In genomic region chr22:19431641-19432091, GRCh38 we compare ENCODE assay signal across 8 cellular contexts. TPM values are rescaled to one million over a fixed set of nuclear protein-coding genes. Genes with fewer than 3 reads are reported as not detected.
DNase-seq lines count a peak whose midpoint lies in the region; ATAC-seq lines count a peak whose summit lies in the region.

Gene HIRA (minus strand): TSS chr22:19431733. CDS start chr22:19431476, 257 bp downstream.

- no peaks in the 10 kb centered on the region for H3K27me3 Mint-ChIP-seq in activated CD8-positive, alpha-beta T cell treated with anti-CD3 and anti-CD28 coated beads, Interleukin-2, amount 10 ng/mL, durations not matched to agents 7 days and 5 days (ENCODE audit: low read depth)
- H3K27me3 Mint-ChIP-seq in memory B cell, result no peaks in the 10 kb centered on the region

- H3K9me3 Mint-ChIP-seq in activated CD8-positive, alpha-beta T cell treated with anti-CD3 and anti-CD28 coated beads, Interleukin-2, amount 10 ng/mL, durations not matched to agents 7 days and 5 days (ENCODE audit: insufficient read depth), result no peaks in the 10 kb centered on the region
- H3K9me3 Mint-ChIP-seq in memory B cell, result no peaks in the 10 kb centered on the region

- CTCF ChIA-PET in activated CD8-positive, alpha-beta T cell treated with anti-CD3 and anti-CD28 coated beads, Interleukin-2, amount 10 ng/mL, durations not matched to agents 7 days and 5 days (lab: Charles Lee), result interaction anchor here (0.6 to 1.5 kb wide), 4 partner anchors 11 to 60 kb away, joined by 3 to 4 read pairs (median 3); no protein-coding TSS in a partner anchor

- POLR2A ChIA-PET in activated CD8-positive, alpha-beta T cell treated with anti-CD3 and anti-CD28 coated beads, Interleukin-2, amount 10 ng/mL, durations not matched to agents 7 days and 5 days (lab: Charles Lee), result interaction anchor here (0.8 to 6.3 kb wide), 8 partner anchors 10 to 250 kb away, joined by 4 to 67 read pairs (median 4); partner anchors contain the start of genes C22orf39, CDC45 and UFD1

- H3K4me3 Mint-ChIP-seq in activated CD8-positive, alpha-beta T cell treated with anti-CD3 and anti-CD28 coated beads, Interleukin-2, amount 10 ng/mL, durations not matched to agents 7 days and 5 days, result peak within 1 kb of the TSS; percentile 81
- H3K4me3 Mint-ChIP-seq in memory B cell, result peak within 1 kb of the TSS; percentile 92

- H3K36me3 Mint-ChIP-seq in activated CD8-positive, alpha-beta T cell treated with anti-CD3 and anti-CD28 coated beads, Interleukin-2, amount 10 ng/mL, durations not matched to agents 7 days and 5 days (ENCODE audit: low read depth), result peaks cover 39% of the 10 kb centered on the region
- H3K36me3 Mint-ChIP-seq in memory B cell, result peaks cover 6% of the 10 kb centered on the region

- DNase-seq in Ammon's horn (ENCODE audit: low spot score), result peak; percentile 77
- DNase-seq in NCI-H748 (lab: John Stamatoyannopoulos, UW; ENCODE audit: unreplicated experiment), result peak; percentile 86
- DNase-seq in activated CD8-positive, alpha-beta T cell treated with anti-CD3 and anti-CD28 coated beads, Interleukin-2, amount 10 ng/mL, durations not matched to agents 7 days and 5 days, result peak; percentile 86
- DNase-seq in effector CD8-positive, alpha-beta T cell (lab: John Stamatoyannopoulos, UW), result peak; percentile 61
- peak; percentile 87 to 97 for DNase-seq in memory B cell (ENCODE audit: low spot score in 2 of 2)
- DNase-seq in stimulated activated CD8-positive, alpha-beta memory T cell treated with anti-CD3 and anti-CD28 coated beads, Interleukin-12 subunit alpha, Interleukin-12 subunit beta, amount 100 ng/mL, for 4 hours (ENCODE audit: low read depth), result peak; percentile 82

- peaks cover 43% of the 10 kb centered on the region for H3K4me1 Mint-ChIP-seq in activated CD8-positive, alpha-beta T cell treated with anti-CD3 and anti-CD28 coated beads, Interleukin-2, amount 10 ng/mL, durations not matched to agents 7 days and 5 days (ENCODE audit: low read depth)
- H3K4me1 Mint-ChIP-seq in memory B cell, result peaks cover 37% of the 10 kb centered on the region

- peak; percentile 58 for ATAC-seq in GM19035 (IDR thresholded peaks at IDR 0.05; ENCODE audit: unreplicated experiment)
- peak; percentile 33 for ATAC-seq in HG03342 (IDR thresholded peaks at IDR 0.05; ENCODE audit: unreplicated experiment)
- peak; percentile 69 for ATAC-seq in activated CD8-positive, alpha-beta T cell treated with anti-CD3 and anti-CD28 coated beads, Interleukin-2, amount 10 ng/mL, durations not matched to agents 7 days and 5 days
- peak; percentile 62 for ATAC-seq in memory B cell (ENCODE audit: low read depth)

- peak within 1 kb of the TSS; percentile 94 for H3K27ac Mint-ChIP-seq in activated CD8-positive, alpha-beta T cell treated with anti-CD3 and anti-CD28 coated beads, Interleukin-2, amount 10 ng/mL, durations not matched to agents 7 days and 5 days
- peak within 1 kb of the TSS; percentile 89 for H3K27ac Mint-ChIP-seq in memory B cell

RNA-seq across cellular contexts. Expression of gene HIRA, which starts in this region (rescaled TPM):
- 10 to 100 TPM; 47.0 to 48.1 TPM for total RNA-seq in activated CD8-positive, alpha-beta T cell treated with anti-CD3 and anti-CD28 coated beads, Interleukin-2, amount 10 ng/mL, durations not matched to agents 7 days and 5 days

Comparison
In these comparisons a context has a peak if more than half of its experiments do, and no peak if none do; other contexts are left out.
1. Peak in every context shown above with its lines: DNase-seq and ATAC-seq.